Comparison of ENCODE assay signal across 24 cellular contexts in the genomic region with DNA sequence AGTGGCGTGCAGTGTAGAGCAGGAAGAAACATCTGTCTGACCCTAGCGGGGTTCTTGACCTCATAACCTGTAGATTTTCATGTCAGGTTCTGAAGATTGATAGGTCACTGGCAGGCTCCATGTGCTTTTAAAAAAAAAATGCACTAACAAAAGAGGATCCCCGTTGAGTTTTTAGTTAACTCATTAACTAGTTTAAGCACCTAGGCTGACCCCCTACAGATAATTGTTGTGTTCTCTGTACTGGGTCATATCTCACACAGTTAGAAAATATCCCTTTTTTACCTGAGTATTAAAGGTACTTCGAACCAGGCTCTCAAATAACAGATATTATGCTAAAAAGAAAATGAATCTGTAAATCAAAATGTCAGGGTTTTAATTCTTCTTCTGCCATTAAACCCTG.
"Had no signal": no experiment of that assay in that cellular context is flagged by ENCODE, and none has a peak within 500 bp of the region (broad histone marks: within the 10 kb centered on the region; RNA-seq: fewer than 3 reads in every experiment).

No MANE protein-coding gene starts in this region.

- DNase-seq: activated CD4-positive, alpha-beta memory T cell treated with anti-CD3 and anti-CD28 coated beads, Interleukin-2, amount 10 ng/mL, durations not matched to agents 7 days and 5 days; activated CD4-positive, alpha-beta T cell treated with anti-CD3 and anti-CD28 coated beads for 36 hours; activated CD4-positive, alpha-beta T cell treated with anti-CD3 and anti-CD28 coated beads, Interleukin-2, amount 50 U/mL, for 1 hour; activated gamma-delta T cell; activated naive CD4-positive, alpha-beta T cell treated with anti-CD3 and anti-CD28 coated beads, Interleukin-2, amount 10 ng/mL, durations not matched to agents 7 days and 5 days; activated naive CD8-positive, alpha-beta T cell treated with anti-CD3 and anti-CD28 coated beads for 36 hours; activated T-cell treated with anti-CD3 and anti-CD28 coated beads for 4 hours; activated T-cell treated with anti-CD3 and anti-CD28 coated beads, Interleukin-2, amount 50 U/mL, for 48 hours; brain microvascular endothelial cell; Kasumi-1; NCI-H1048; NCI-H187; NCI-H446; NCI-H524; NCI-H82; RPMI8226; T-helper 1 cell had no signal

- H3K36me3 Mint-ChIP-seq: activated naive CD4-positive, alpha-beta T cell treated with anti-CD3 and anti-CD28 coated beads, Interleukin-2, amount 10 ng/mL, durations not matched to agents 7 days and 5 days; activated naive CD8-positive, alpha-beta T cell treated with anti-CD3 and anti-CD28 coated beads for 36 hours had no signal

- H3K4me3 Mint-ChIP-seq: activated CD4-positive, alpha-beta memory T cell treated with anti-CD3 and anti-CD28 coated beads, Interleukin-2, amount 10 ng/mL, durations not matched to agents 7 days and 5 days; activated CD4-positive, alpha-beta T cell treated with anti-CD3 and anti-CD28 coated beads for 36 hours; activated naive CD4-positive, alpha-beta T cell treated with anti-CD3 and anti-CD28 coated beads, Interleukin-2, amount 10 ng/mL, durations not matched to agents 7 days and 5 days; activated naive CD8-positive, alpha-beta T cell treated with anti-CD3 and anti-CD28 coated beads for 36 hours; activated T-helper 17 cell treated with anti-CD3 and anti-CD28 coated beads, Interleukin-2, amount 50 U/mL, for 72 hours had no signal

- ATAC-seq: activated CD4-positive, alpha-beta T cell treated with anti-CD3 and anti-CD28 coated beads for 36 hours; activated T-helper 17 cell treated with anti-CD3 and anti-CD28 coated beads, Interleukin-2, amount 50 U/mL, for 72 hours; K562; Panc1; Right ventricle myocardium inferior had no signal

- H3K27me3 ChIP-seq: brain microvascular endothelial cell, cardiac muscle cell had no signal

- H3K4me3 ChIP-seq: cardiac muscle cell, K562, SK-N-MC had no signal

- H3K27ac Mint-ChIP-seq: activated CD4-positive, alpha-beta memory T cell treated with anti-CD3 and anti-CD28 coated beads, Interleukin-2, amount 10 ng/mL, durations not matched to agents 7 days and 5 days; activated CD4-positive, alpha-beta T cell treated with anti-CD3 and anti-CD28 coated beads for 36 hours; activated naive CD4-positive, alpha-beta T cell treated with anti-CD3 and anti-CD28 coated beads, Interleukin-2, amount 10 ng/mL, durations not matched to agents 7 days and 5 days; activated naive CD8-positive, alpha-beta T cell treated with anti-CD3 and anti-CD28 coated beads for 36 hours; activated T-helper 17 cell treated with anti-CD3 and anti-CD28 coated beads, Interleukin-2, amount 50 U/mL, for 72 hours had no signal

- H3K4me1 Mint-ChIP-seq: activated CD4-positive, alpha-beta memory T cell treated with anti-CD3 and anti-CD28 coated beads, Interleukin-2, amount 10 ng/mL, durations not matched to agents 7 days and 5 days; activated CD4-positive, alpha-beta T cell treated with anti-CD3 and anti-CD28 coated beads for 36 hours; activated naive CD4-positive, alpha-beta T cell treated with anti-CD3 and anti-CD28 coated beads, Interleukin-2, amount 10 ng/mL, durations not matched to agents 7 days and 5 days; activated naive CD8-positive, alpha-beta T cell treated with anti-CD3 and anti-CD28 coated beads for 36 hours; activated T-helper 17 cell treated with anti-CD3 and anti-CD28 coated beads, Interleukin-2, amount 50 U/mL, for 72 hours had no signal

- H3K36me3 ChIP-seq: brain microvascular endothelial cell, cardiac muscle cell had no signal

- H3K27me3 Mint-ChIP-seq: activated CD4-positive, alpha-beta memory T cell treated with anti-CD3 and anti-CD28 coated beads, Interleukin-2, amount 10 ng/mL, durations not matched to agents 7 days and 5 days; activated CD4-positive, alpha-beta T cell treated with anti-CD3 and anti-CD28 coated beads for 36 hours; activated naive CD4-positive, alpha-beta T cell treated with anti-CD3 and anti-CD28 coated beads, Interleukin-2, amount 10 ng/mL, durations not matched to agents 7 days and 5 days; activated naive CD8-positive, alpha-beta T cell treated with anti-CD3 and anti-CD28 coated beads for 36 hours; activated T-helper 17 cell treated with anti-CD3 and anti-CD28 coated beads, Interleukin-2, amount 50 U/mL, for 72 hours had no signal

- H3K27ac ChIP-seq: brain microvascular endothelial cell, cardiac muscle cell, SK-N-MC, VCaP had no signal
